In genomic region chr1:161910516-161911077, GRCh38 we compare ENCODE assay signal across 20 cellular contexts.
DNase-seq lines count a peak whose midpoint lies in the region; ATAC-seq, FAIRE-seq and TF ChIP-seq lines count a peak whose summit lies in the region.
"Had no signal": no experiment of that assay in that cellular context is flagged by ENCODE, and none has a peak within 500 bp of the region (broad histone marks: within the 10 kb centered on the region; RNA-seq: fewer than 3 reads in every experiment).

No MANE protein-coding gene starts in this region.

- peaks cover 7% of the 10 kb centered on the region for H3K36me3 ChIP-seq in mesodermal cell (ENCODE audit: control insufficient read depth, insufficient read depth, low read length)
- H3K36me3 ChIP-seq: breast epithelium had no signal

- no peak overlapping the region for H3K4me3 ChIP-seq in A549
- no peak overlapping the region for H3K4me3 ChIP-seq in mesodermal cell (ENCODE audit: extremely low read depth, insufficient read depth, low read length, poor library complexity, severe bottlenecking)
- H3K4me3 ChIP-seq: breast epithelium, PC-9, SK-N-MC, vagina had no signal

- TF ChIP-seq RAD21 in A549 (conservative IDR thresholded peaks at IDR 0.05 in 1 of 2, IDR thresholded peaks at IDR 0.05 in 1 of 2) = no peak

- no peak for TF ChIP-seq EP300 in A549 (IDR thresholded peaks at IDR 0.05)

- peaks cover 65% of the 10 kb centered on the region for H3K4me1 ChIP-seq in A549
- H3K4me1 ChIP-seq in mesodermal cell (ENCODE audit: control insufficient read depth, insufficient read depth, low read length, poor library complexity, severe bottlenecking) = no peaks in the 10 kb centered on the region
- H3K4me1 ChIP-seq: breast epithelium had no signal

- peak overlapping the region; percentile 51 for H3K4me2 ChIP-seq in A549
- H3K4me2 ChIP-seq: PC-9 had no signal

- H3K9me3 ChIP-seq in A549 (no peaks in the 10 kb centered on the region), mesodermal cell (ENCODE audit: control insufficient read depth, low read length) (no peaks in the 10 kb centered on the region)
- H3K9me3 ChIP-seq: breast epithelium, vagina had no signal

- H3K27ac ChIP-seq in A549 (peak overlapping the region in 1 of 2 experiments; percentile 11; a peak in 1 of 6 replicates), mesodermal cell (ENCODE audit: low read depth, low read length, severe bottlenecking) (peak overlapping the region; percentile 43)
- H3K27ac ChIP-seq: breast epithelium, PC-9, SK-N-MC, vagina had no signal

- no peak for TF ChIP-seq POLR2A in A549 (IDR thresholded peaks at IDR 0.05; ENCODE audit: low read length)
- TF ChIP-seq POLR2A in H54 (IDR thresholded peaks at IDR 0.05; ENCODE audit: low read depth, low read length) = no peak

- H3K4me1 Mint-ChIP-seq in chondrocyte (ENCODE audit: low read depth) = peaks cover 60% of the 10 kb centered on the region
- peaks cover 2% of the 10 kb centered on the region for H3K4me1 Mint-ChIP-seq in activated CD4-positive, alpha-beta T cell treated with anti-CD3 and anti-CD28 coated beads, Interleukin-2, amount 10 ng/mL, durations not matched to agents 24 days and 14 days

- no peaks in the 10 kb centered on the region for H3K27me3 Mint-ChIP-seq in chondrocyte (ENCODE audit: low read depth)
- H3K27me3 Mint-ChIP-seq in activated CD4-positive, alpha-beta T cell treated with anti-CD3 and anti-CD28 coated beads, Interleukin-2, amount 10 ng/mL, durations not matched to agents 24 days and 14 days = no peaks in the 10 kb centered on the region

- no peaks in the 10 kb centered on the region for H3K36me3 Mint-ChIP-seq in chondrocyte (ENCODE audit: low read depth)
- peaks cover 5% of the 10 kb centered on the region for H3K36me3 Mint-ChIP-seq in activated CD4-positive, alpha-beta T cell treated with anti-CD3 and anti-CD28 coated beads, Interleukin-2, amount 10 ng/mL, durations not matched to agents 24 days and 14 days (ENCODE audit: low read depth)

- FAIRE-seq in A549 (lab: Jason Lieb, UNC) (no peak), H54 (lab: Jason Lieb, UNC) (peak; percentile 80)

- CTCF ChIA-PET in A549 (lab: Yijun Ruan, JAX) = no interaction called here

- H3K27ac Mint-ChIP-seq in chondrocyte (ENCODE audit: unreplicated experiment) = peak overlapping the region; percentile 82
- H3K27ac Mint-ChIP-seq in activated CD4-positive, alpha-beta T cell treated with anti-CD3 and anti-CD28 coated beads, Interleukin-2, amount 10 ng/mL, durations not matched to agents 24 days and 14 days = no peak overlapping the region

- POLR2A ChIA-PET in A549 (lab: Yijun Ruan, JAX) = no interaction called here

- ATAC-seq in A549 = no peak
- no peak for ATAC-seq in HG02798 (IDR thresholded peaks at IDR 0.05; ENCODE audit: poor library complexity, unreplicated experiment)
- ATAC-seq in HG03095 (IDR thresholded peaks at IDR 0.05; ENCODE audit: unreplicated experiment) = no peak
- ATAC-seq: left cardiac atrium, right cardiac atrium had no signal

- intact Hi-C loops in activated CD4-positive, alpha-beta T cell treated with anti-CD3 and anti-CD28 coated beads, Interleukin-2, amount 10 ng/mL, durations not matched to agents 24 days and 14 days (cut with micrococcal nuclease) = no loop called here

- DNase-seq in A549 (ENCODE audit: low read depth in 1 of 2, low spot score in 1 of 2) = no peak
- DNase-seq in H54 (ENCODE audit: insufficient read length, low spot score) = no peak
- DNase-seq in chondrocyte (ENCODE audit: low spot score) = no peak
- no peak for DNase-seq in SHP77 treated with DMSO at 0.1 percent for 48 hours (lab: John Stamatoyannopoulos, UW)
- DNase-seq in activated CD4-positive, alpha-beta T cell treated with anti-CD3 and anti-CD28 coated beads, Interleukin-2, amount 10 ng/mL, durations not matched to agents 24 days and 14 days = no peak
- DNase-seq: activated CD4-positive, alpha-beta T cell treated with anti-CD3 and anti-CD28 coated beads for 48 hours; activated CD8-positive, alpha-beta memory T cell treated with anti-CD3 and anti-CD28 coated beads, Interleukin-2, amount 50 U/mL, for 48 hours; COR-L47; hypothalamus; left cardiac atrium; NCI-H2107; nucleus accumbens; PC-9; right cardiac atrium had no signal

- TF ChIP-seq CTCF in A549 (IDR thresholded peaks at IDR 0.05) = no peak
- no peak for TF ChIP-seq CTCF in chondrocyte (IDR thresholded peaks at IDR 0.05)

- H3K9me3 Mint-ChIP-seq in chondrocyte (ENCODE audit: low read depth) = no peaks in the 10 kb centered on the region
- no peaks in the 10 kb centered on the region for H3K9me3 Mint-ChIP-seq in activated CD4-positive, alpha-beta T cell treated with anti-CD3 and anti-CD28 coated beads, Interleukin-2, amount 10 ng/mL, durations not matched to agents 24 days and 14 days

- H3K4me3 Mint-ChIP-seq in chondrocyte (ENCODE audit: unreplicated experiment) = no peak overlapping the region
- H3K4me3 Mint-ChIP-seq in activated CD4-positive, alpha-beta T cell treated with anti-CD3 and anti-CD28 coated beads, Interleukin-2, amount 10 ng/mL, durations not matched to agents 24 days and 14 days = no peak overlapping the region

TF ChIP-seq in A549, 52 proteins besides CTCF, POLR2A, EP300 and RAD21:
- no peak for TF ChIP-seq KDM5A (IDR thresholded peaks at IDR 0.05)
- no peak for TF ChIP-seq CHD2 (IDR thresholded peaks at IDR 0.05; ENCODE audit: low read length, partially characterized antibody)
- no peak for TF ChIP-seq SMC3 (IDR thresholded peaks at IDR 0.05)
- TF ChIP-seq RFX5 (IDR thresholded peaks at IDR 0.05) = no peak
- no peak for TF ChIP-seq E2F6 (IDR thresholded peaks at IDR 0.05; ENCODE audit: borderline replicate concordance, low read depth)
- TF ChIP-seq EHF (CRISPR knock-in tag; IDR thresholded peaks at IDR 0.05) = no peak
- no peak for TF ChIP-seq JUN (IDR thresholded peaks at IDR 0.05)
- no peak for TF ChIP-seq TFCP2L1 (CRISPR knock-in tag; IDR thresholded peaks at IDR 0.05)
- TF ChIP-seq CBX8 (IDR thresholded peaks at IDR 0.05) = no peak
